Comparison of ENCODE assay signal across 15 cellular contexts in the genomic region with DNA sequence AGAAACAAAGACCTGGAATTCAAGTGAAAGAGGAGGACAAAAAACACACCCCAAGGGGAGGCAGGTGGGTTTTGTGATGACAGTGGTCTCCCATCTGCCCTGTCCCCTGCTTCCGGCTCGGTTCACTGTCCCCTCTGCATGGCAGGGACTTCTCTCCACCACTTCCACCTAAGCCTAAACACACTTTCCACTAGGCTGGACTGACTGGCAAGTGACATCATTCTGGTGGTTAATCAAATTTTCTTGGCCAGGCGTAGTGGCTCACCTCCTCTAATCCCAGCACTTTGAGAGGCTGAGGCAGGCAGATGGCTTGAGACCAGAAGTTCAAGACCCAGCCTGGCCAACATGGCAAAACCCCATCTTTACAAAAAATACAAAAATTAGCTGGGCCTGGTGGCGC. TPM values are rescaled to one million over a fixed set of nuclear protein-coding genes. Genes with fewer than 3 reads are reported as not detected.
DNase-seq lines count a peak whose midpoint lies in the region; ATAC-seq, FAIRE-seq and TF ChIP-seq lines count a peak whose summit lies in the region.
"Had no signal": no experiment of that assay in that cellular context is flagged by ENCODE, and none has a peak within 500 bp of the region (broad histone marks: within the 10 kb centered on the region; RNA-seq: fewer than 3 reads in every experiment).

No MANE protein-coding gene starts in this region.

- no peaks in the 10 kb centered on the region for H3K79me2 ChIP-seq in H9 (ENCODE audit: insufficient read depth, low read length)

- H3K4me1 Mint-ChIP-seq in H9: peaks cover 64 to 67% of the 10 kb centered on the region in 2 experiments
- peaks cover 64% of the 10 kb centered on the region for H3K4me1 Mint-ChIP-seq in stimulated activated effector memory CD8-positive, alpha-beta T cell treated with anti-CD3 and anti-CD28 coated beads, Interleukin-12 subunit alpha, Interleukin-12 subunit beta, amount 100 ng/mL, for 72 hours

- H3K4me2 ChIP-seq in H9 (ENCODE audit: insufficient read depth, insufficient read length, low read length): peak overlapping the region; percentile 43

- H3K9me3 ChIP-seq in H9 (ENCODE audit: control insufficient read depth, low read depth, low read length) (no peaks in the 10 kb centered on the region), left lung (no peaks in the 10 kb centered on the region)
- H3K9me3 ChIP-seq: Caco-2 had no signal

- H3K4me3 ChIP-seq in left lung: no peak overlapping the region
- H3K4me3 ChIP-seq: lung had no signal

- H4K91ac ChIP-seq in H9 (ENCODE audit: insufficient read length, low read depth, low read length): no peak overlapping the region

- no peak for DNase-seq in H9
- DNase-seq in left lung: no peak
- DNase-seq in stimulated activated effector memory CD8-positive, alpha-beta T cell treated with anti-CD3 and anti-CD28 coated beads, Interleukin-12 subunit alpha, Interleukin-12 subunit beta, amount 100 ng/mL, for 72 hours (ENCODE audit: low spot score in 2 of 2): no peak
- DNase-seq in GM19239 (ENCODE audit: insufficient read length, low spot score): no peak
- DNase-seq: activated B cell treated with CpG ODN at 0.5 μM for 24 hours, Caco-2, NCI-H446 treated with DMSO at 0.1 percent for 48 hours, SHP77 treated with DMSO at 0.1 percent for 48 hours had no signal

- H3K9ac ChIP-seq in H9 (ENCODE audit: extremely low read depth, insufficient read length, low read length): no peak overlapping the region

- H3K27me3 ChIP-seq in H9 (ENCODE audit: insufficient read depth, low read length): no peaks in the 10 kb centered on the region
- H3K27me3 ChIP-seq in left lung: no peaks in the 10 kb centered on the region

- H3K79me1 ChIP-seq in H9 (ENCODE audit: insufficient read depth, low read depth, low read length, poor library complexity, severe bottlenecking): no peaks in the 10 kb centered on the region

- no peak overlapping the region for H2BK5ac ChIP-seq in H9 (ENCODE audit: insufficient read length, low read length)

- FAIRE-seq in GM19239 (lab: Jason Lieb, UNC): no peak

- no peak overlapping the region for H4K5ac ChIP-seq in H9 (ENCODE audit: insufficient read length, low read depth, low read length)

- intact Hi-C loops in left lung (cut with DNase I): loop anchor here in 1 of 2 donors (10.0 kb wide), 1 partner anchor 132 kb away; the partner anchor contains the start of gene TAPBPL

- no peak overlapping the region for H3K4ac ChIP-seq in H9 (ENCODE audit: low read depth, low read length)

- H3K14ac ChIP-seq in H9 (ENCODE audit: insufficient read depth, low read length): no peak overlapping the region

- peak overlapping the region; percentile 30 for H3K27ac ChIP-seq in H9 (ENCODE audit: insufficient read length, low read depth, low read length)
- H3K27ac ChIP-seq in VCaP: peak overlapping the region; percentile 29; the same call in 1 of the 2 replicates
- peak overlapping the region; percentile 82 to 85 for H3K27ac ChIP-seq in left lung

- peaks cover 0 to 22% of the 10 kb centered on the region in 2 donors for H3K36me3 ChIP-seq in left lung

- peak overlapping the region; percentile 93 to 98 (median 94); a peak in 6 of 7 replicates for H3K27ac Mint-ChIP-seq in H9
- H3K27ac Mint-ChIP-seq in stimulated activated effector memory CD8-positive, alpha-beta T cell treated with anti-CD3 and anti-CD28 coated beads, Interleukin-12 subunit alpha, Interleukin-12 subunit beta, amount 100 ng/mL, for 72 hours: peak overlapping the region; percentile 95
- H3K27ac Mint-ChIP-seq: activated B cell treated with CpG ODN at 0.5 μM for 24 hours; activated T-helper 1 cell treated with anti-CD3 and anti-CD28 coated beads, Interleukin-12 subunit alpha, Interleukin-12 subunit beta, Interleukin-2, Interleukin-4 antibody, amounts not matched to agents 30 ng/mL and 10 ng/mL and 1 ng/mL, durations not matched to agents 14 hours and 24 hours and 36 hours had no signal

- H3K4me1 ChIP-seq in H9 (ENCODE audit: insufficient read depth, low read length) (peaks cover 17% of the 10 kb centered on the region; the same call in 1 of the 2 replicates), left lung (peaks cover 19 to 64% of the 10 kb centered on the region in 2 donors)

- H3K27me3 Mint-ChIP-seq in H9 (ENCODE audit: low read depth): no peaks in the 10 kb centered on the region; the same call in 1 of the 2 replicates
- H3K27me3 Mint-ChIP-seq: central memory CD8-positive, alpha-beta T cell had no signal

- H2BK120ac ChIP-seq in H9 (ENCODE audit: low read depth, low read length, poor library complexity, severe bottlenecking): no peak overlapping the region

- H3K18ac ChIP-seq in H9 (ENCODE audit: insufficient read length, low read depth, low read length): peak overlapping the region; percentile 32

- no peak for TF ChIP-seq CTCF in H9 (conservative IDR thresholded peaks at IDR 0.05)
- no peak for TF ChIP-seq CTCF in VCaP (conservative IDR thresholded peaks at IDR 0.05)
- no peak for TF ChIP-seq CTCF in left lung (IDR thresholded peaks at IDR 0.05)

- peak overlapping the region in 1 of 2 experiments; percentile 8; a peak in 1 of 5 replicates for H3K4me3 Mint-ChIP-seq in H9
- H3K4me3 Mint-ChIP-seq in stimulated activated effector memory CD8-positive, alpha-beta T cell treated with anti-CD3 and anti-CD28 coated beads, Interleukin-12 subunit alpha, Interleukin-12 subunit beta, amount 100 ng/mL, for 72 hours: peak overlapping the region; percentile 72
- H3K4me3 Mint-ChIP-seq: activated T-helper 1 cell treated with anti-CD3 and anti-CD28 coated beads, Interleukin-12 subunit alpha, Interleukin-12 subunit beta, Interleukin-2, Interleukin-4 antibody, amounts not matched to agents 30 ng/mL and 10 ng/mL and 1 ng/mL, durations not matched to agents 14 hours and 24 hours and 36 hours had no signal

- WGBS in H9 (ENCODE audit: extremely low coverage, insufficient read length, low lambda C conversion rate): no CpG with 5 or more reads among the region's 4 CpGs

- no peak overlapping the region for H3K23ac ChIP-seq in H9 (ENCODE audit: insufficient read length, low read depth, low read length)

- H2AFZ ChIP-seq in H9 (ENCODE audit: low read length): no peak overlapping the region

- H4K8ac ChIP-seq in H9 (replicated peaks; ENCODE audit: insufficient read length, low read depth, low read length): no peak overlapping the region

- H2BK12ac ChIP-seq in H9 (ENCODE audit: insufficient read length, low read depth, low read length): no peak overlapping the region

- peaks cover 20 to 45% (median 44%) of the 10 kb centered on the region in 3 experiments for H3K36me3 Mint-ChIP-seq in H9 (ENCODE audit: insufficient read depth in 1 of 3, low read depth in 3 of 3)
- peaks cover 60% of the 10 kb centered on the region for H3K36me3 Mint-ChIP-seq in stimulated activated effector memory CD8-positive, alpha-beta T cell treated with anti-CD3 and anti-CD28 coated beads, Interleukin-12 subunit alpha, Interleukin-12 subunit beta, amount 100 ng/mL, for 72 hours

- H2BK15ac ChIP-seq in H9 (ENCODE audit: low read depth, low read length): no peak overlapping the region

- no peak overlapping the region for H2BK20ac ChIP-seq in H9 (ENCODE audit: low read depth, low read length, poor library complexity, severe bottlenecking)

- no peaks in the 10 kb centered on the region for H3K9me3 Mint-ChIP-seq in H9
- H3K9me3 Mint-ChIP-seq in stimulated activated effector memory CD8-positive, alpha-beta T cell treated with anti-CD3 and anti-CD28 coated beads, Interleukin-12 subunit alpha, Interleukin-12 subunit beta, amount 100 ng/mL, for 72 hours: no peaks in the 10 kb centered on the region
- H3K9me3 Mint-ChIP-seq: activated B cell treated with CpG ODN at 0.5 μM for 24 hours; activated T-helper 1 cell treated with anti-CD3 and anti-CD28 coated beads, Interleukin-12 subunit alpha, Interleukin-12 subunit beta, Interleukin-2, Interleukin-4 antibody, amounts not matched to agents 30 ng/mL and 10 ng/mL and 1 ng/mL, durations not matched to agents 14 hours and 24 hours and 36 hours; central memory CD8-positive, alpha-beta T cell had no signal

- ATAC-seq in left lung (no peak), GM21447 (IDR thresholded peaks at IDR 0.05; ENCODE audit: unreplicated experiment) (no peak), GM21786 (IDR thresholded peaks at IDR 0.05; ENCODE audit: unreplicated experiment) (no peak)
- ATAC-seq in stimulated activated effector memory CD8-positive, alpha-beta T cell treated with anti-CD3 and anti-CD28 coated beads, Interleukin-12 subunit alpha, Interleukin-12 subunit beta, amount 100 ng/mL, for 72 hours: no peak

- no peak overlapping the region for H3K56ac ChIP-seq in H9 (ENCODE audit: insufficient read length, low read depth, low read length)

- H3T11ph ChIP-seq in H9 (ENCODE audit: low read length): no peak overlapping the region

- H4K20me1 ChIP-seq in H9 (ENCODE audit: control insufficient read depth, insufficient read depth, insufficient read length): no peaks in the 10 kb centered on the region

- no peaks in the 10 kb centered on the region for H3K23me2 ChIP-seq in H9 (ENCODE audit: insufficient read length, low read depth, low read length, poor library complexity, severe bottlenecking)

- no peak overlapping the region for H2AK5ac ChIP-seq in H9 (ENCODE audit: insufficient read length, low read length)

RNA-seq across cellular contexts. Expression of gene PLEKHG6, which starts 11.9 kb away (rescaled TPM):
- total RNA-seq in H9 (2021) (17.7 and 20.0 TPM in 2 replicates), left lung (1 to 10 TPM; 2.0 to 4.2 TPM)
- total RNA-seq: activated B cell treated with CpG ODN at 0.5 μM for 24 hours; activated T-helper 1 cell treated with anti-CD3 and anti-CD28 coated beads, Interleukin-12 subunit alpha, Interleukin-12 subunit beta, Interleukin-2, Interleukin-4 antibody, amounts not matched to agents 30 ng/mL and 10 ng/mL and 1 ng/mL, durations not matched to agents 14 hours and 24 hours and 36 hours; MCF 10A had no signal

RNA-seq across cellular contexts. Expression of gene TNFRSF1A, which starts 19.5 kb away (rescaled TPM):
- total RNA-seq in H9 (2021): 55.9 and 59.9 TPM in 2 replicates
- 100 to 1,000 TPM; 155 to 211 TPM for total RNA-seq in left lung
- total RNA-seq: activated B cell treated with CpG ODN at 0.5 μM for 24 hours had no signal

RNA-seq across cellular contexts. Expression of gene SCNN1A, which starts 53.0 kb away (rescaled TPM):
- total RNA-seq in H9 (2021): 104 and 111 TPM in 2 replicates
- total RNA-seq in left lung: 100 to 1,000 TPM; 196 to 212 TPM
- total RNA-seq: activated B cell treated with CpG ODN at 0.5 μM for 24 hours had no signal

Comparison
In these comparisons a context has a peak if more than half of its experiments do, and no peak if none do; other contexts are left out.
1. H3K27ac ChIP-seq: peak in every context shown above with its lines; median percentile 84 in left lung; 30 in H9; 29 in VCaP.